Comparison of ENCODE assay signal across 10 cellular contexts in the genomic region with DNA sequence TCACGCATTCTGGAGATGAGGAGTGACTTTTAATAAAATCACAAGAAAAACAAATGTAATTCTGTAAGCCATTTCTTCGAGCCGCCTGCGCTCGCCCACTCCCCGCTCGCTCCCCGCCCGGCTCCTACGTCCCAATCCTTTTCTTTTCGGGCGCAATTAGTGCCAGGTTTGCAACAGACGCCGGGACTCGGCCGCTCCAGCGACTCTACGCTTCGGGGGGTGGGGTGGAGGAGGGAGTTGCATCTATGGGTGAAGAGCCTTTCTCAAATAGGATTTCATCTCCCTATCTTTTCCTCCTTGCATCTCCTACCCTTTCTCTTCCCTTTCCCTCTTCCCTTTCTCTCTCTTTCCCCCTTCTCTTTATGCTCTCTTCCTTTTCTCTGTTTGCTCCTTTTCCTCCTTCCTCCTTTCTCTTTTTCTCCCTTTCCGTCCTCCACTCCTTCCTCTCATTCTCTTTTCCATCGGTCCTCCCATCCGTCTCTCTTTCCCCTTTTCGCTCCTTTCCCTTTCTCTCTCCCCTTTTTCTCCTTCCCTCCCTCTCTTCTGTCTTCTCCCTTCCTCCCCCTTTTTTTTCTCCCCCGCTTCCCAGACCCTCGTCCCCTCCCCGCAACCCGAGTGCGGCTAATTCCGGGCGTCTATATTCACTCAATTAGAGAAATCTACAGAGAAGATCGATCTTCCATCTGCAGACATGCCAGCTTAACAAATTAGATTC. TPM values are rescaled to one million over a fixed set of nuclear protein-coding genes. Genes with fewer than 3 reads are reported as not detected.
DNase-seq lines count a peak whose midpoint lies in the region; ATAC-seq and TF ChIP-seq lines count a peak whose summit lies in the region.
"Had no signal": no experiment of that assay in that cellular context is flagged by ENCODE, and none has a peak within 500 bp of the region (broad histone marks: within the 10 kb centered on the region; RNA-seq: fewer than 3 reads in every experiment).

No MANE protein-coding gene starts in this region.

- H3K36me3 ChIP-seq in CD8-positive, alpha-beta memory T cell (ENCODE audit: insufficient read depth, low read length): no peaks in the 10 kb centered on the region
- H3K36me3 ChIP-seq in WERI-Rb-1: no peaks in the 10 kb centered on the region
- H3K36me3 ChIP-seq: tibial nerve had no signal

- H3K36me3 Mint-ChIP-seq in CD8-positive, alpha-beta memory T cell: peaks cover 0 to 5% (median 0%) of the 10 kb centered on the region in 3 donors
- H3K36me3 Mint-ChIP-seq in memory B cell: peaks cover 4% of the 10 kb centered on the region

- peaks cover 4 to 34% (median 27%) of the 10 kb centered on the region in 5 donors for H3K9me3 Mint-ChIP-seq in CD8-positive, alpha-beta memory T cell
- peaks cover 3% of the 10 kb centered on the region for H3K9me3 Mint-ChIP-seq in memory B cell

- peaks cover 74 to 95% of the 10 kb centered on the region in 2 donors for H3K27me3 Mint-ChIP-seq in CD8-positive, alpha-beta memory T cell
- H3K27me3 Mint-ChIP-seq in memory B cell: peaks cover 34% of the 10 kb centered on the region

- ATAC-seq in memory B cell (ENCODE audit: low read depth): no peak
- no peak for ATAC-seq in HG02870 (IDR thresholded peaks at IDR 0.05; ENCODE audit: unreplicated experiment)

- TF ChIP-seq CTCF in GM12865 (IDR thresholded peaks at IDR 0.05; ENCODE audit: insufficient read depth, low read depth, low read length, missing control alignments) (no peak), WERI-Rb-1 (IDR thresholded peaks at IDR 0.05; ENCODE audit: low read depth, low read length) (no peak)

- peaks cover 17% of the 10 kb centered on the region for H3K4me1 ChIP-seq in CD8-positive, alpha-beta memory T cell (ENCODE audit: insufficient read depth, low read length)

- POLR2A ChIA-PET in CD8-positive, alpha-beta memory T cell (lab: Charles Lee): no interaction called here

- peaks cover 61% of the 10 kb centered on the region for H3K27me3 ChIP-seq in CD8-positive, alpha-beta memory T cell (ENCODE audit: insufficient read depth, low read length, poor library complexity, severe bottlenecking)
- H3K27me3 ChIP-seq in WERI-Rb-1 (ENCODE audit: insufficient read depth, low read depth, severe bottlenecking): peaks cover 7% of the 10 kb centered on the region

- peaks cover 22 to 26% (median 25%) of the 10 kb centered on the region in 3 donors for H3K4me1 Mint-ChIP-seq in CD8-positive, alpha-beta memory T cell
- peaks cover 11% of the 10 kb centered on the region for H3K4me1 Mint-ChIP-seq in memory B cell

- no peak overlapping the region for H3K4me3 ChIP-seq in CD8-positive, alpha-beta memory T cell (ENCODE audit: low read length)
- H3K4me3 ChIP-seq in GM12865 (ENCODE audit: low read depth, low read length): peak overlapping the region; percentile 49
- peak overlapping the region; percentile 77 for H3K4me3 ChIP-seq in WERI-Rb-1 (ENCODE audit: low read depth, low read length)

- DNase-seq in CD8-positive, alpha-beta memory T cell: no peak
- no peak for DNase-seq in GM12865 (ENCODE audit: low read depth)
- DNase-seq in WERI-Rb-1: no peak
- DNase-seq in memory B cell (ENCODE audit: low spot score in 2 of 2): no peak
- DNase-seq in activated effector memory CD4-positive, alpha-beta T cell treated with anti-CD3 and anti-CD28 coated beads, Interleukin-2, amount 50 U/mL, for 16 hours: no peak
- no peak for DNase-seq in T1000 (lab: John Stamatoyannopoulos, UW)

- H3K27ac ChIP-seq in CD8-positive, alpha-beta memory T cell (ENCODE audit: low read depth, low read length): no peak overlapping the region
- H3K27ac ChIP-seq in WERI-Rb-1: no peak overlapping the region
- H3K27ac ChIP-seq: tibial nerve had no signal

- H3K9me3 ChIP-seq in CD8-positive, alpha-beta memory T cell (ENCODE audit: low read length): no peaks in the 10 kb centered on the region
- H3K9me3 ChIP-seq in WERI-Rb-1 (ENCODE audit: severe bottlenecking): no peaks in the 10 kb centered on the region
- H3K9me3 ChIP-seq: tibial nerve had no signal

- H3K4me3 Mint-ChIP-seq in CD8-positive, alpha-beta memory T cell: peak overlapping the region; percentile 49 to 80 (median 70)
- H3K4me3 Mint-ChIP-seq in memory B cell: peak overlapping the region; percentile 67

- CTCF ChIA-PET in CD8-positive, alpha-beta memory T cell (lab: Charles Lee): no interaction called here

- peak overlapping the region in 3 of 8 donors; percentile 11 to 89 (median 48) for H3K27ac Mint-ChIP-seq in CD8-positive, alpha-beta memory T cell
- peak overlapping the region; percentile 80 for H3K27ac Mint-ChIP-seq in memory B cell

RNA-seq across cellular contexts. Expression of a gene that starts 6.1 kb away (rescaled TPM):
- total RNA-seq in CD8-positive, alpha-beta memory T cell: not detected
- not detected for polyA plus RNA-seq in CD8-positive, alpha-beta memory T cell
- total RNA-seq: NCI-H460, skeletal muscle tissue, tibial nerve had no signal
